Comparison of ENCODE assay signal across 17 cellular contexts in genomic region chr12:111581434-111582132, GRCh38. TPM values are rescaled to one million over a fixed set of nuclear protein-coding genes. Genes with fewer than 3 reads are reported as not detected.
DNase-seq lines count a peak whose midpoint lies in the region; ATAC-seq and TF ChIP-seq lines count a peak whose summit lies in the region.
"Had no signal": no experiment of that assay in that cellular context is flagged by ENCODE, and none has a peak within 500 bp of the region (broad histone marks: within the 10 kb centered on the region; RNA-seq: fewer than 3 reads in every experiment).

No MANE protein-coding gene starts in this region.

- POLR2A ChIA-PET in Caco-2 (lab: Charles Lee): no interaction called here

- H3K27ac ChIP-seq in upper lobe of right lung: no peak overlapping the region

- H3K36me3 ChIP-seq in upper lobe of right lung (no peaks in the 10 kb centered on the region), Caco-2 (ENCODE audit: control insufficient read depth, insufficient read depth, low read length) (no peaks in the 10 kb centered on the region)

- H3K4me3 Mint-ChIP-seq in natural killer cell: no peak overlapping the region
- H3K4me3 Mint-ChIP-seq in natural killer cell treated with Interleukin-12 subunit alpha and Interleukin-12 subunit beta and Interleukin-15 and Interleukin-18, amount 100 ng/mL, for 72 hours: no peak overlapping the region
- H3K4me3 Mint-ChIP-seq in activated T-helper 17 cell treated with anti-CD3 and anti-CD28 coated beads, Interleukin-2, amount 50 U/mL, for 72 hours: no peak overlapping the region
- no peak overlapping the region for H3K4me3 Mint-ChIP-seq in Caco-2 (ENCODE audit: unreplicated experiment)

- H3K4me1 Mint-ChIP-seq in natural killer cell: peaks cover 17 to 31% of the 10 kb centered on the region in 2 donors
- peaks cover 9 to 16% of the 10 kb centered on the region in 2 donors for H3K4me1 Mint-ChIP-seq in natural killer cell treated with Interleukin-12 subunit alpha and Interleukin-12 subunit beta and Interleukin-15 and Interleukin-18, amount 100 ng/mL, for 72 hours (ENCODE audit: low read depth in 2 of 2)
- peaks cover 13% of the 10 kb centered on the region for H3K4me1 Mint-ChIP-seq in activated T-helper 17 cell treated with anti-CD3 and anti-CD28 coated beads, Interleukin-2, amount 50 U/mL, for 72 hours
- peaks cover 6% of the 10 kb centered on the region for H3K4me1 Mint-ChIP-seq in Caco-2 (ENCODE audit: low read depth, unreplicated experiment)

- ATAC-seq in natural killer cell (no peak), upper lobe of right lung (no peak)
- no peak for ATAC-seq in natural killer cell treated with Interleukin-12 subunit alpha and Interleukin-12 subunit beta and Interleukin-15 and Interleukin-18, amount 100 ng/mL, for 72 hours
- no peak for ATAC-seq in activated T-helper 17 cell treated with anti-CD3 and anti-CD28 coated beads, Interleukin-2, amount 50 U/mL, for 72 hours (replicated peaks)
- ATAC-seq: HCT116, Panc1 had no signal

- no peak overlapping the region for H3K4me3 ChIP-seq in upper lobe of right lung
- H3K4me3 ChIP-seq in Caco-2 (ENCODE audit: low read depth, low read length): no peak overlapping the region

- peaks cover 15% of the 10 kb centered on the region for H3K4me1 ChIP-seq in upper lobe of right lung
- peaks cover 15% of the 10 kb centered on the region for H3K4me1 ChIP-seq in Caco-2

- intact Hi-C loops in natural killer cell (cut with micrococcal nuclease) (no loop called here), upper lobe of right lung (cut with DNase I) (no loop called here), Caco-2 (cut with micrococcal nuclease; ENCODE audit: unreplicated experiment) (no loop called here)

- H3K9me3 ChIP-seq in upper lobe of right lung: no peaks in the 10 kb centered on the region
- H3K9me3 ChIP-seq in Caco-2: no peaks in the 10 kb centered on the region

- no peak for DNase-seq in natural killer cell
- DNase-seq in natural killer cell treated with Interleukin-12 subunit alpha and Interleukin-12 subunit beta and Interleukin-15 and Interleukin-18, amount 100 ng/mL, for 72 hours (ENCODE audit: low spot score): no peak
- peak; percentile 75 for DNase-seq in mesenteric fat pad (ENCODE audit: low spot score)
- peak; percentile 53 for DNase-seq in upper lobe of right lung
- DNase-seq in HuH-7 (ENCODE audit: low spot score): no peak
- no peak for DNase-seq in NCI-H524 (lab: John Stamatoyannopoulos, UW)
- no peak for DNase-seq in Caco-2
- DNase-seq: CD4-positive, CD25-positive, alpha-beta regulatory T cell; DND-41; GDM1; NCI-H187 treated with DMSO at 0.1 percent for 48 hours; NCI-H446; NCI-H774; Right ventricle myocardium superior had no signal

- no peaks in the 10 kb centered on the region for H3K9me3 Mint-ChIP-seq in natural killer cell
- H3K9me3 Mint-ChIP-seq in natural killer cell treated with Interleukin-12 subunit alpha and Interleukin-12 subunit beta and Interleukin-15 and Interleukin-18, amount 100 ng/mL, for 72 hours: no peaks in the 10 kb centered on the region
- H3K9me3 Mint-ChIP-seq in activated T-helper 17 cell treated with anti-CD3 and anti-CD28 coated beads, Interleukin-2, amount 50 U/mL, for 72 hours: no peaks in the 10 kb centered on the region
- no peaks in the 10 kb centered on the region for H3K9me3 Mint-ChIP-seq in Caco-2 (ENCODE audit: unreplicated experiment)
- H3K9me3 Mint-ChIP-seq: CD4-positive, CD25-positive, alpha-beta regulatory T cell had no signal

- TF ChIP-seq CTCF in natural killer cell (IDR thresholded peaks at IDR 0.05) (no peak), upper lobe of right lung (IDR thresholded peaks at IDR 0.05) (no peak), Caco-2 (IDR thresholded peaks at IDR 0.05; ENCODE audit: insufficient read depth in 1 of 2, low read depth in 1 of 2, low read length in 1 of 2, severe bottlenecking in 1 of 2, unreplicated experiment in 1 of 2) (no peak)

- no peaks in the 10 kb centered on the region for H3K27me3 Mint-ChIP-seq in natural killer cell (ENCODE audit: low read depth in 2 of 2)
- no peaks in the 10 kb centered on the region for H3K27me3 Mint-ChIP-seq in natural killer cell treated with Interleukin-12 subunit alpha and Interleukin-12 subunit beta and Interleukin-15 and Interleukin-18, amount 100 ng/mL, for 72 hours
- H3K27me3 Mint-ChIP-seq in activated T-helper 17 cell treated with anti-CD3 and anti-CD28 coated beads, Interleukin-2, amount 50 U/mL, for 72 hours: no peaks in the 10 kb centered on the region
- no peaks in the 10 kb centered on the region for H3K27me3 Mint-ChIP-seq in Caco-2 (ENCODE audit: insufficient read depth, unreplicated experiment)
- H3K27me3 Mint-ChIP-seq: CD4-positive, CD25-positive, alpha-beta regulatory T cell had no signal

- no peaks in the 10 kb centered on the region for H3K27me3 ChIP-seq in upper lobe of right lung
- H3K27me3 ChIP-seq in Caco-2 (replicated peaks; ENCODE audit: control insufficient read depth, insufficient read depth, low read length): no peaks in the 10 kb centered on the region

- H3K27ac Mint-ChIP-seq in natural killer cell: peak overlapping the region; percentile 2 to 35
- H3K27ac Mint-ChIP-seq in natural killer cell treated with Interleukin-12 subunit alpha and Interleukin-12 subunit beta and Interleukin-15 and Interleukin-18, amount 100 ng/mL, for 72 hours: peak overlapping the region in 1 of 2 donors; percentile 55
- peak overlapping the region; percentile 62 for H3K27ac Mint-ChIP-seq in activated T-helper 17 cell treated with anti-CD3 and anti-CD28 coated beads, Interleukin-2, amount 50 U/mL, for 72 hours
- no peak overlapping the region for H3K27ac Mint-ChIP-seq in Caco-2 (ENCODE audit: unreplicated experiment)

- no peaks in the 10 kb centered on the region for H3K36me3 Mint-ChIP-seq in natural killer cell
- no peaks in the 10 kb centered on the region for H3K36me3 Mint-ChIP-seq in natural killer cell treated with Interleukin-12 subunit alpha and Interleukin-12 subunit beta and Interleukin-15 and Interleukin-18, amount 100 ng/mL, for 72 hours
- peaks cover 10% of the 10 kb centered on the region for H3K36me3 Mint-ChIP-seq in activated T-helper 17 cell treated with anti-CD3 and anti-CD28 coated beads, Interleukin-2, amount 50 U/mL, for 72 hours (ENCODE audit: low read depth)
- peaks cover 24% of the 10 kb centered on the region for H3K36me3 Mint-ChIP-seq in Caco-2 (ENCODE audit: insufficient read depth, unreplicated experiment)

- BruUV-seq in Caco-2 (replicated peaks; lab: Mats Ljungman, UMichigan): no TSS peak

- CTCF ChIA-PET in Caco-2 (lab: Charles Lee): interaction anchor here (0.6 kb wide), 1 partner anchor 44 kb away, joined by 7 read pairs; no protein-coding TSS in a partner anchor

RNA-seq across cellular contexts. Expression of gene ATXN2, which starts 17.5 kb away (rescaled TPM):
- total RNA-seq in natural killer cell: 10 to 100 TPM; 44.9 to 56.5 (median 51.5) TPM
- 10 to 100 TPM; 32.8 to 67.7 TPM for total RNA-seq in natural killer cell treated with Interleukin-12 subunit alpha and Interleukin-12 subunit beta and Interleukin-15 and Interleukin-18, amount 100 ng/mL, for 72 hours
- total RNA-seq in activated T-helper 17 cell treated with anti-CD3 and anti-CD28 coated beads, Interleukin-2, amount 50 U/mL, for 72 hours: 10 to 100 TPM; 40.4 to 54.7 TPM
- 82.1 TPM for total RNA-seq in mesenteric fat pad
- 66.6 TPM for total RNA-seq in upper lobe of right lung
- total RNA-seq in Caco-2 (2022): 78.5 and 79.2 TPM in 2 replicates

Comparison
In these comparisons a context has a peak if more than half of its experiments do, and no peak if none do; other contexts are left out.
1. DNase-seq: peak in mesenteric fat pad (single experiment) and upper lobe of right lung (single experiment); none in natural killer cell (single experiment), natural killer cell treated with Interleukin-12 subunit alpha and Interleukin-12 subunit beta and Interleukin-15 and Interleukin-18, amount 100 ng/mL, for 72 hours (single experiment), HuH-7 (single experiment), NCI-H524 (0 of 2) and Caco-2 (0 of 2).